Comparison of ENCODE assay signal across 8 cellular contexts in genomic region chr2:199488772-199489400, GRCh38. TPM values are rescaled to one million over a fixed set of nuclear protein-coding genes. Genes with fewer than 3 reads are reported as not detected.
A peak's percentile ranks its signal among the peaks of the same experiment; 100 is the strongest.
DNase-seq lines count a peak whose midpoint lies in the region; TF ChIP-seq lines count a peak whose summit lies in the region.

No MANE protein-coding gene starts in this region.

- CTCF ChIA-PET in activated CD4-positive, alpha-beta T cell treated with anti-CD3 and anti-CD28 coated beads, Interleukin-2, amount 10 ng/mL, durations not matched to agents 7 days and 5 days (lab: Charles Lee) = interaction anchor here (0.5 to 1.4 kb wide), 4 partner anchors 47 to 1174 kb away, joined by 3 to 4 read pairs (median 4); no protein-coding TSS in a partner anchor

- no peak overlapping the region for H3K27ac Mint-ChIP-seq in HFFc6
- no peak overlapping the region for H3K27ac Mint-ChIP-seq in activated CD4-positive, alpha-beta T cell treated with anti-CD3 and anti-CD28 coated beads, Interleukin-2, amount 10 ng/mL, durations not matched to agents 7 days and 5 days

- H3K4me3 Mint-ChIP-seq in HFFc6 = no peak overlapping the region
- H3K4me3 Mint-ChIP-seq in activated CD4-positive, alpha-beta T cell treated with anti-CD3 and anti-CD28 coated beads, Interleukin-2, amount 10 ng/mL, durations not matched to agents 7 days and 5 days = no peak overlapping the region

- intact Hi-C loops in posterior cingulate gyrus (cut with DNase I) = loop anchor here (10.0 kb wide), 1 partner anchor 366 kb away; the partner anchor contains the start of gene FTCDNL1

- no peaks in the 10 kb centered on the region for H3K36me3 Mint-ChIP-seq in HFFc6 (ENCODE audit: low read depth)
- no peaks in the 10 kb centered on the region for H3K36me3 Mint-ChIP-seq in activated CD4-positive, alpha-beta T cell treated with anti-CD3 and anti-CD28 coated beads, Interleukin-2, amount 10 ng/mL, durations not matched to agents 7 days and 5 days (ENCODE audit: low read depth)

- peak; percentile 39 for DNase-seq in activated naive CD4-positive, alpha-beta T cell treated with Interleukin-2 at 50 U/mL for 16 hours
- DNase-seq in activated naive CD4-positive, alpha-beta T cell (lab: John Stamatoyannopoulos, UW) = no peak
- DNase-seq in HFFc6 = peak; percentile 47
- DNase-seq in NCI-H2227 treated with DMSO at 0.1 percent for 48 hours (lab: John Stamatoyannopoulos, UW) = peak; percentile 14
- DNase-seq in activated CD4-positive, alpha-beta T cell treated with anti-CD3 and anti-CD28 coated beads, Interleukin-2, amount 10 ng/mL, durations not matched to agents 7 days and 5 days = peak; percentile 54
- DNase-seq in fibroblast of gingiva (ENCODE audit: low read depth) = peak; percentile 40
- DNase-seq in posterior cingulate gyrus = peak in 6 of 10 donors; percentile 28 to 90 (median 62)
- DNase-seq in middle frontal gyrus (ENCODE audit: extremely low spot score, low spot score) = no peak

- H3K9me3 Mint-ChIP-seq in HFFc6 = no peaks in the 10 kb centered on the region
- no peaks in the 10 kb centered on the region for H3K9me3 Mint-ChIP-seq in activated CD4-positive, alpha-beta T cell treated with anti-CD3 and anti-CD28 coated beads, Interleukin-2, amount 10 ng/mL, durations not matched to agents 7 days and 5 days

- peaks cover 4% of the 10 kb centered on the region for H3K27me3 Mint-ChIP-seq in HFFc6 (ENCODE audit: insufficient read depth)
- H3K27me3 Mint-ChIP-seq in activated CD4-positive, alpha-beta T cell treated with anti-CD3 and anti-CD28 coated beads, Interleukin-2, amount 10 ng/mL, durations not matched to agents 7 days and 5 days = peaks cover 7% of the 10 kb centered on the region

- no peaks in the 10 kb centered on the region for H3K4me1 Mint-ChIP-seq in HFFc6 (ENCODE audit: low read depth)
- no peaks in the 10 kb centered on the region for H3K4me1 Mint-ChIP-seq in activated CD4-positive, alpha-beta T cell treated with anti-CD3 and anti-CD28 coated beads, Interleukin-2, amount 10 ng/mL, durations not matched to agents 7 days and 5 days

- TF ChIP-seq CTCF in HFFc6 (IDR thresholded peaks at IDR 0.05) = peak; percentile 91

- POLR2A ChIA-PET in activated CD4-positive, alpha-beta T cell treated with anti-CD3 and anti-CD28 coated beads, Interleukin-2, amount 10 ng/mL, durations not matched to agents 7 days and 5 days (lab: Charles Lee) = interaction anchor here (0.6 kb wide), 1 partner anchor 540 kb away, joined by 7 read pairs; no protein-coding TSS in a partner anchor

RNA-seq across cellular contexts. Expression of gene SATB2, which starts 31.1 kb away (rescaled TPM):
- 10 to 100 TPM in 4 of 6 experiments, 1 to 10 TPM in 2; 7.4 to 12.7 (median 11.9) TPM for total RNA-seq in HFFc6 (2021; fragmentation: NEBNext Ultra II Directional; extraction: Animal tissue kit (Norgen Biotek cat#: 25700))
- total RNA-seq in activated CD4-positive, alpha-beta T cell treated with anti-CD3 and anti-CD28 coated beads, Interleukin-2, amount 10 ng/mL, durations not matched to agents 7 days and 5 days = under 1 TPM; 0.02 to 0.07 TPM

Comparison
In these comparisons a context has a peak if more than half of its experiments do, and no peak if none do; other contexts are left out.
1. DNase-seq: peak in activated naive CD4-positive, alpha-beta T cell treated with Interleukin-2 at 50 U/mL for 16 hours (single experiment), HFFc6 (single experiment), NCI-H2227 treated with DMSO at 0.1 percent for 48 hours (single experiment), activated CD4-positive, alpha-beta T cell treated with anti-CD3 and anti-CD28 coated beads, Interleukin-2, amount 10 ng/mL, durations not matched to agents 7 days and 5 days (single experiment), fibroblast of gingiva (single experiment) and posterior cingulate gyrus (6 of 10); none in activated naive CD4-positive, alpha-beta T cell (0 of 4) and middle frontal gyrus (single experiment).
2. RNA of gene SATB2, which starts 31.1 kb away (total RNA-seq): 7.4 to 12.7 TPM in HFFc6; 0.02 to 0.07 TPM in activated CD4-positive, alpha-beta T cell treated with anti-CD3 and anti-CD28 coated beads, Interleukin-2, amount 10 ng/mL, durations not matched to agents 7 days and 5 days; every median in the first group is over 4 times any median in the second.